Comparison of ENCODE assay signal across 2 cellular contexts in genomic region chr9:72816666-72817065, GRCh38.
TF ChIP-seq lines count a peak whose summit lies in the region.

No MANE protein-coding gene starts in this region.

TF ChIP-seq in endothelial cell of umbilical vein, 7 proteins besides CTCF, POLR2A, EP300 and RAD21 (continued from another document):
- TF ChIP-seq JUN (IDR thresholded peaks at IDR 0.05; ENCODE audit: borderline replicate concordance, insufficient read depth, insufficient read length, low read depth) (no peak), MYC (IDR thresholded peaks at IDR 0.05; ENCODE audit: low read depth, low read length) (no peak), FOS (IDR thresholded peaks at IDR 0.05; ENCODE audit: borderline replicate concordance, insufficient read depth, low read length) (no peak), GATA2 (IDR thresholded peaks at IDR 0.05; ENCODE audit: insufficient read depth, insufficient read length, low read depth, low read length) (no peak), POLR2AphosphoS5 (IDR thresholded peaks at IDR 0.05; ENCODE audit: insufficient read depth, low read depth, low read length) (no peak), EZH2 (IDR thresholded peaks at IDR 0.05; ENCODE audit: borderline replicate concordance, low read depth, low read length, severe bottlenecking) (no peak)

TF ChIP-seq in neural cell, 6 proteins besides CTCF, POLR2A, EP300 and RAD21:
- TF ChIP-seq, protein P1, sequence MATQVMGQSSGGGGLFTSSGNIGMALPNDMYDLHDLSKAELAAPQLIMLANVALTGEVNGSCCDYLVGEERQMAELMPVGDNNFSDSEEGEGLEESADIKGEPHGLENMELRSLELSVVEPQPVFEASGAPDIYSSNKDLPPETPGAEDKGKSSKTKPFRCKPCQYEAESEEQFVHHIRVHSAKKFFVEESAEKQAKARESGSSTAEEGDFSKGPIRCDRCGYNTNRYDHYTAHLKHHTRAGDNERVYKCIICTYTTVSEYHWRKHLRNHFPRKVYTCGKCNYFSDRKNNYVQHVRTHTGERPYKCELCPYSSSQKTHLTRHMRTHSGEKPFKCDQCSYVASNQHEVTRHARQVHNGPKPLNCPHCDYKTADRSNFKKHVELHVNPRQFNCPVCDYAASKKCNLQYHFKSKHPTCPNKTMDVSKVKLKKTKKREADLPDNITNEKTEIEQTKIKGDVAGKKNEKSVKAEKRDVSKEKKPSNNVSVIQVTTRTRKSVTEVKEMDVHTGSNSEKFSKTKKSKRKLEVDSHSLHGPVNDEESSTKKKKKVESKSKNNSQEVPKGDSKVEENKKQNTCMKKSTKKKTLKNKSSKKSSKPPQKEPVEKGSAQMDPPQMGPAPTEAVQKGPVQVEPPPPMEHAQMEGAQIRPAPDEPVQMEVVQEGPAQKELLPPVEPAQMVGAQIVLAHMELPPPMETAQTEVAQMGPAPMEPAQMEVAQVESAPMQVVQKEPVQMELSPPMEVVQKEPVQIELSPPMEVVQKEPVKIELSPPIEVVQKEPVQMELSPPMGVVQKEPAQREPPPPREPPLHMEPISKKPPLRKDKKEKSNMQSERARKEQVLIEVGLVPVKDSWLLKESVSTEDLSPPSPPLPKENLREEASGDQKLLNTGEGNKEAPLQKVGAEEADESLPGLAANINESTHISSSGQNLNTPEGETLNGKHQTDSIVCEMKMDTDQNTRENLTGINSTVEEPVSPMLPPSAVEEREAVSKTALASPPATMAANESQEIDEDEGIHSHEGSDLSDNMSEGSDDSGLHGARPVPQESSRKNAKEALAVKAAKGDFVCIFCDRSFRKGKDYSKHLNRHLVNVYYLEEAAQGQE (IDR thresholded peaks at IDR 0.05; ENCODE audit: borderline replicate concordance): no peak
- TF ChIP-seq POLR2AphosphoS5 (IDR thresholded peaks at IDR 0.05): peak; percentile 53
TF ChIP-seq in neural cell: peak in this region for 1.
